ENCODE assay signal across 8 cellular contexts in genomic region chr3:33372218-33373081, GRCh38.
A peak's percentile ranks its signal among the peaks of the same experiment; 100 is the strongest.
DNase-seq lines count a peak whose midpoint lies in the region; ATAC-seq, FAIRE-seq and TF ChIP-seq lines count a peak whose summit lies in the region.

No MANE protein-coding gene starts in this region.

- DNase-seq in AML-193 (lab: John Stamatoyannopoulos, UW) (peak; percentile 58 to 72), T-helper 2 cell (peak in 4 of 5 experiments; percentile 2 to 62 (median 14)), DMS79 treated with DMSO at 0.1 percent for 48 hours (lab: John Stamatoyannopoulos, UW) (no peak)
- peak; percentile 50 for DNase-seq in Jurkat, Clone E6-1 (ENCODE audit: low read depth, low spot score)
- DNase-seq in stimulated activated CD4-positive, alpha-beta T cell treated with anti-CD3 and anti-CD28 coated beads, Interleukin-1b, Interleukin-23, amount 100 ng/mL, for 24 hours (ENCODE audit: low read depth in 4 of 4, low spot score in 1 of 4), result peak; percentile 5 to 35 (median 20)

- peak; percentile 91 to 96 for TF ChIP-seq CTCF in brain (conservative IDR thresholded peaks at IDR 0.05)

- peaks cover 77% of the 10 kb centered on the region for H3K36me3 Mint-ChIP-seq in brain

- no peak overlapping the region for H3K4me3 ChIP-seq in Jurkat, Clone E6-1 (ENCODE audit: low read length)

- peaks cover 5 to 19% (median 11%) of the 10 kb centered on the region in 5 experiments for H3K9me3 Mint-ChIP-seq in brain

- ATAC-seq in GM18861 (IDR thresholded peaks at IDR 0.05; ENCODE audit: unreplicated experiment), result peak; percentile 59

- H3K27ac Mint-ChIP-seq in brain, result peak overlapping the region in 1 of 5 experiments; percentile 4

- peak; percentile 77 for FAIRE-seq in islet of Langerhans (lab: Jason Lieb, UNC)

- no peak overlapping the region for H3K4me3 Mint-ChIP-seq in brain

- H3K4me1 Mint-ChIP-seq in brain, result peaks cover 8% of the 10 kb centered on the region

- no peaks in the 10 kb centered on the region for H3K27me3 Mint-ChIP-seq in brain
